In the genomic region with DNA sequence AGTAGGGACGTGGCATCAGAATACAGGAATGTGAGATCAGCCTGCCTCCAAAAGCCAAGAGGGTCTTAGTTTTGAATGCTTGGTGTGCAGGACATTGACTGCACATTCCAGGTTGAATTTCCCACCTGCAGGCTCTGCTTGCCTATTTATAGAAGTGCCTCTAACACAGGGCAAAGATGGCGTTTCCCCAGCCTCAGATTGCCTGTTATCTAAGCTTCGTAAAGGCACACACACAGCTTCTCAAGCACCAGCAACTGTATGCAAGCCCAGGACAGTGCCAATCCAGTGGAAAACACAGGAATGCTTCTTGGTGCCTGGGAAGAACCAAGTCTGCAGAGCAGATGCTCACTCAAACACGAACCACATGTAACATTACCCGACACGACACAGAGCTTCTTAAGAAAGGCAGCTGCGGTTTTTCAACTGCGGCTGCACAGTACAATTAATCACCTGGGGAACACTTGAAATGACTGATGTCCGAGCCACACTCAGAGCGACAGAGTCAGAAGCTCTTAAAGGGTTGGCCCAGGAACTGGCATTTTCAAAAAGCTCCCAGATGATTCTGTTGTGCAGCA, we compare ENCODE assay signal across 14 cellular contexts.
DNase-seq lines count a peak whose midpoint lies in the region; ATAC-seq and TF ChIP-seq lines count a peak whose summit lies in the region.
"Had no signal": no experiment of that assay in that cellular context is flagged by ENCODE, and none has a peak within 500 bp of the region (broad histone marks: within the 10 kb centered on the region; RNA-seq: fewer than 3 reads in every experiment).

No MANE protein-coding gene starts in this region.

- peak overlapping the region; percentile 29 for H3K27ac Mint-ChIP-seq in nephron progenitor cell
- H3K27ac Mint-ChIP-seq: activated naive CD4-positive, alpha-beta T cell treated with anti-CD3 and anti-CD28 coated beads, Interleukin-2, amount 50 U/mL, for 72 hours had no signal

- peaks cover 55% of the 10 kb centered on the region for H3K4me1 Mint-ChIP-seq in nephron progenitor cell
- H3K4me1 Mint-ChIP-seq: central memory CD8-positive, alpha-beta T cell had no signal

- ATAC-seq in sciatic nerve, result no peak
- ATAC-seq: activated CD4-positive, CD25-positive, alpha-beta regulatory T cell treated with anti-CD3 and anti-CD28 coated beads, Interleukin-2, amount 50 U/mL, for 24 hours; activated naive CD4-positive, alpha-beta T cell treated with anti-CD3 and anti-CD28 coated beads, Interleukin-2, amount 50 U/mL, for 72 hours had no signal

- H3K9me3 Mint-ChIP-seq in nephron progenitor cell, result no peaks in the 10 kb centered on the region
- H3K9me3 Mint-ChIP-seq: activated naive CD4-positive, alpha-beta T cell treated with anti-CD3 and anti-CD28 coated beads, Interleukin-2, amount 50 U/mL, for 72 hours; central memory CD8-positive, alpha-beta T cell had no signal

- H3K36me3 Mint-ChIP-seq in nephron progenitor cell (ENCODE audit: low read depth), result no peaks in the 10 kb centered on the region
- H3K36me3 Mint-ChIP-seq: activated naive CD4-positive, alpha-beta T cell treated with anti-CD3 and anti-CD28 coated beads, Interleukin-2, amount 50 U/mL, for 72 hours had no signal

- no peak for TF ChIP-seq CTCF in nephron progenitor cell (IDR thresholded peaks at IDR 0.05)

- peaks cover 5% of the 10 kb centered on the region for H3K27me3 Mint-ChIP-seq in nephron progenitor cell (ENCODE audit: low read depth, poor library complexity)

- DNase-seq in EH (ENCODE audit: low read depth) (peak; percentile 27), NCI-H187 (lab: John Stamatoyannopoulos, UW) (peak; percentile 68 to 78), amniotic epithelial cell (ENCODE audit: low read depth) (peak; percentile 24), nephron progenitor cell (no peak), sciatic nerve (ENCODE audit: low spot score) (no peak), SW480 (ENCODE audit: low spot score) (no peak), NCI-H1092 treated with DMSO at 0.1 percent for 48 hours (lab: John Stamatoyannopoulos, UW) (no peak), posterior cingulate gyrus (no peak)
- DNase-seq: MV-4-11; NCI-H446 treated with DMSO at 0.1 percent for 48 hours; stimulated activated CD4-positive, alpha-beta T cell treated with anti-CD3 and anti-CD28 coated beads, Interleukin-15, amount 100 ng/mL, for 24 hours had no signal

- intact Hi-C loops in sciatic nerve (cut with DNase I), result loop anchor here (10.0 kb wide), 1 partner anchor 178 kb away; no protein-coding TSS in a partner anchor
- intact Hi-C loops in posterior cingulate gyrus (cut with DNase I), result no loop called here

- peak overlapping the region; percentile 60 for H3K4me3 Mint-ChIP-seq in nephron progenitor cell
- H3K4me3 Mint-ChIP-seq: central memory CD8-positive, alpha-beta T cell had no signal

Comparison
In these comparisons a context has a peak if more than half of its experiments do, and no peak if none do; other contexts are left out.
1. DNase-seq: peak in EH (single experiment), NCI-H187 (2 of 2) and amniotic epithelial cell (single experiment); none in nephron progenitor cell (single experiment), sciatic nerve (single experiment), SW480 (single experiment), NCI-H1092 treated with DMSO at 0.1 percent for 48 hours (single experiment) and posterior cingulate gyrus (0 of 10).